Comparison of ENCODE assay signal across 12 cellular contexts in genomic region chr6:91653954-91654843, GRCh38.
A peak's percentile ranks its signal among the peaks of the same experiment; 100 is the strongest.
DNase-seq lines count a peak whose midpoint lies in the region; ATAC-seq, FAIRE-seq and TF ChIP-seq lines count a peak whose summit lies in the region.
"Had no signal": no experiment of that assay in that cellular context is flagged by ENCODE, and none has a peak within 500 bp of the region (broad histone marks: within the 10 kb centered on the region; RNA-seq: fewer than 3 reads in every experiment).

No MANE protein-coding gene starts in this region.

- H3K27me3 ChIP-seq in iPS-15b (ENCODE audit: control insufficient read depth, insufficient read depth, low read length) (no peaks in the 10 kb centered on the region), lower lobe of right lung (ENCODE audit: low read depth) (no peaks in the 10 kb centered on the region)

- no peak overlapping the region for H3K27ac ChIP-seq in lower lobe of right lung
- H3K27ac ChIP-seq: KMS-11 had no signal

- peak; percentile 46 for FAIRE-seq in D721Med (lab: Jason Lieb, UNC)
- FAIRE-seq: endometrium had no signal

- DNase-seq in D721Med (ENCODE audit: insufficient read length, low spot score), result no peak
- DNase-seq in NCI-H128 (lab: John Stamatoyannopoulos, UW; ENCODE audit: unreplicated experiment), result peak; percentile 29
- peak; percentile 52 for DNase-seq in NCI-H82 treated with DMSO at 0.1 percent for 48 hours (lab: John Stamatoyannopoulos, UW; ENCODE audit: unreplicated experiment)
- DNase-seq in SKM-1 treated with dmso at 0.1 percent for 144 hours (lab: John Stamatoyannopoulos, UW; ENCODE audit: unreplicated experiment), result no peak
- DNase-seq in NK-92 treated with Interleukin-12 subunit alpha and Interleukin-12 subunit beta, amount 100 ng/mL, for 24 hours (lab: John Stamatoyannopoulos, UW), result no peak
- no peak for DNase-seq in lower lobe of right lung
- DNase-seq: activated CD4-positive, alpha-beta T cell treated with anti-CD3 and anti-CD28 coated beads for 4 hours; aorta had no signal

- TF ChIP-seq CTCF in D721Med (IDR thresholded peaks at IDR 0.05; ENCODE audit: insufficient read depth, missing control alignments), result no peak
- TF ChIP-seq CTCF in lower lobe of right lung (IDR thresholded peaks at IDR 0.05), result no peak

- no peak overlapping the region for H3K9ac ChIP-seq in iPS-15b (ENCODE audit: low read depth, low read length)
- H3K9ac ChIP-seq: KMS-11 had no signal

- H3K4me1 ChIP-seq in iPS-15b (ENCODE audit: control insufficient read depth, insufficient read depth, low read length), result peaks cover 21% of the 10 kb centered on the region
- H3K4me1 ChIP-seq in lower lobe of right lung, result no peaks in the 10 kb centered on the region

- ATAC-seq in GM19452 (IDR thresholded peaks at IDR 0.05; ENCODE audit: unreplicated experiment) (no peak), lower lobe of right lung (no peak)

- intact Hi-C loops in lower lobe of right lung (cut with DNase I), result no loop called here

- no peaks in the 10 kb centered on the region for H3K36me3 ChIP-seq in iPS-15b (ENCODE audit: control insufficient read depth, insufficient read depth, low read length)
- no peaks in the 10 kb centered on the region for H3K36me3 ChIP-seq in lower lobe of right lung

- H3K4me3 ChIP-seq in iPS-15b (ENCODE audit: low read depth, low read length) (peak overlapping the region; percentile 18), lower lobe of right lung (no peak overlapping the region)

- no peaks in the 10 kb centered on the region for H3K9me3 ChIP-seq in iPS-15b (ENCODE audit: control insufficient read depth, insufficient read depth, low read length)
- no peaks in the 10 kb centered on the region for H3K9me3 ChIP-seq in lower lobe of right lung

Comparison
In these comparisons a context has a peak if more than half of its experiments do, and no peak if none do; other contexts are left out.
1. DNase-seq: peak in NCI-H128 (single experiment) and NCI-H82 treated with DMSO at 0.1 percent for 48 hours (single experiment); none in D721Med (single experiment), SKM-1 treated with dmso at 0.1 percent for 144 hours (single experiment), NK-92 treated with Interleukin-12 subunit alpha and Interleukin-12 subunit beta, amount 100 ng/mL, for 24 hours (single experiment) and lower lobe of right lung (single experiment).